Comparison of ENCODE assay signal across 17 cellular contexts in the genomic region with DNA sequence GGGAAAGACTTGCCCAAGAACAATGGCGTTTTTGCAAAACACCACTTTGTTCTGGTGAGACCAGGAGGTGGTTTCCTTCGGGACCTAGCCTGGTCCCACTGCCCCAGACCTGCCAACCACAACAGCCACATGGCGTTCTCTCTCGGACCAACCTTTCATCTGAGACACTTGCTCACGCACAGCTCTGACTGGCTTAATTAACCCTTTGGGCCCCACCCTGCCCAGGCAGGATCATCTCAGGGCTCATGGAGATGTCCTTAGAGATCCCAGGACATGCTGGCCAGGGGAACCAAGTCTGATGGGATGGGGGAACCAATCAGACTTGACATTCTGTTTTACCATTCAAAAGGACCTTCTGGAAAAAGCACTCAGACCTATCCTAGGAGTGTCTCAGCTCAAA.
"Had no signal": no experiment of that assay in that cellular context is flagged by ENCODE, and none has a peak within 500 bp of the region (broad histone marks: within the 10 kb centered on the region; RNA-seq: fewer than 3 reads in every experiment).

No MANE protein-coding gene starts in this region.

- H3K4me2 ChIP-seq: SK-N-SH had no signal

- FAIRE-seq: kidney had no signal

- H3K9me3 Mint-ChIP-seq: activated naive CD4-positive, alpha-beta T cell treated with anti-CD3 and anti-CD28 coated beads, Interleukin-2, amount 50 U/mL, for 24 hours; endodermal cell; memory B cell; stimulated activated naive B cell treated with anti-CD40 and anti-IgM and Interleukin-4, amounts not matched to agents 10 μg/mL and 1 μg/mL and 100 μg/mL, for 72 hours; T-cell had no signal

- H3K36me3 ChIP-seq: adrenal gland, cardiac muscle cell, sigmoid colon, thyroid gland had no signal

- H3K4me3 ChIP-seq: adrenal gland, cardiac muscle cell, dorsolateral prefrontal cortex, sigmoid colon, thyroid gland had no signal

- H3K4me1 ChIP-seq: thyroid gland had no signal

- H3K27me3 ChIP-seq: cardiac muscle cell, sigmoid colon, thyroid gland had no signal

- H3K36me3 Mint-ChIP-seq: activated naive CD4-positive, alpha-beta T cell treated with anti-CD3 and anti-CD28 coated beads, Interleukin-2, amount 50 U/mL, for 24 hours; memory B cell; stimulated activated naive B cell treated with anti-CD40 and anti-IgM and Interleukin-4, amounts not matched to agents 10 μg/mL and 1 μg/mL and 100 μg/mL, for 72 hours; T-cell had no signal

- H3K9me3 ChIP-seq: adrenal gland, sigmoid colon, SK-N-SH, thyroid gland had no signal

- ATAC-seq: activated CD4-positive, CD25-positive, alpha-beta regulatory T cell treated with anti-CD3 and anti-CD28 coated beads, Interleukin-2, amount 50 U/mL, for 24 hours; left ventricle myocardium superior; stimulated activated naive B cell treated with anti-CD40 and anti-IgM and Interleukin-4, amounts not matched to agents 10 μg/mL and 1 μg/mL and 100 μg/mL, for 72 hours; T-cell had no signal

- H3K9ac ChIP-seq: SK-N-SH had no signal

- H3K27ac Mint-ChIP-seq: activated naive CD4-positive, alpha-beta T cell treated with anti-CD3 and anti-CD28 coated beads, Interleukin-2, amount 50 U/mL, for 24 hours; endodermal cell; memory B cell; stimulated activated naive B cell treated with anti-CD40 and anti-IgM and Interleukin-4, amounts not matched to agents 10 μg/mL and 1 μg/mL and 100 μg/mL, for 72 hours; T-cell had no signal

- DNase-seq: activated T-cell treated with anti-CD3 and anti-CD28 coated beads, Interleukin-2, amount 50 U/mL, for 1 hour; adrenal gland; dorsolateral prefrontal cortex; endodermal cell; hippocampal formation; kidney; left ventricle myocardium superior; sigmoid colon; SK-N-SH; stimulated activated naive B cell treated with anti-CD40 and anti-IgM and Interleukin-4, amounts not matched to agents 10 μg/mL and 1 μg/mL and 100 μg/mL, for 72 hours; T-cell; T-helper 9 cell; thyroid gland had no signal

- H3K27me3 Mint-ChIP-seq: activated naive CD4-positive, alpha-beta T cell treated with anti-CD3 and anti-CD28 coated beads, Interleukin-2, amount 50 U/mL, for 24 hours had no signal

- H3K27ac ChIP-seq: cardiac muscle cell, thyroid gland had no signal

- H3K4me3 Mint-ChIP-seq: activated naive CD4-positive, alpha-beta T cell treated with anti-CD3 and anti-CD28 coated beads, Interleukin-2, amount 50 U/mL, for 24 hours; endodermal cell; memory B cell; stimulated activated naive B cell treated with anti-CD40 and anti-IgM and Interleukin-4, amounts not matched to agents 10 μg/mL and 1 μg/mL and 100 μg/mL, for 72 hours; T-cell had no signal
